Comparison of ENCODE assay signal across 29 cellular contexts in genomic region chr4:187017156-187017555, GRCh38.
"Had no signal": no experiment of that assay in that cellular context is flagged by ENCODE, and none has a peak within 500 bp of the region (broad histone marks: within the 10 kb centered on the region; RNA-seq: fewer than 3 reads in every experiment).

No MANE protein-coding gene starts in this region.

- H3K9me3 ChIP-seq: neutrophil, pancreas, right lobe of liver, tibial nerve had no signal

- H3K4me3 Mint-ChIP-seq: activated CD4-positive, alpha-beta memory T cell treated with anti-CD3 and anti-CD28 coated beads, Interleukin-2, amount 10 ng/mL, durations not matched to agents 7 days and 5 days; activated CD8-positive, alpha-beta memory T cell treated with anti-CD3 and anti-CD28 coated beads, Interleukin-2, amount 10 ng/mL, durations not matched to agents 7 days and 5 days; activated naive CD4-positive, alpha-beta T cell treated with anti-CD3 and anti-CD28 coated beads for 36 hours; activated T-helper 17 cell treated with anti-CD3 and anti-CD28 coated beads, Interleukin-2, amount 50 U/mL, for 72 hours; brain; memory B cell; naive thymus-derived CD4-positive, alpha-beta T cell; stimulated activated naive CD8-positive, alpha-beta T cell treated with anti-CD3 and anti-CD28 coated beads, Interleukin-15, Interleukin-2, amounts not matched to agents 100 ng/mL and 50 ng/mL, for 24 hours had no signal

- H3K27ac Mint-ChIP-seq: activated CD4-positive, alpha-beta memory T cell treated with anti-CD3 and anti-CD28 coated beads, Interleukin-2, amount 10 ng/mL, durations not matched to agents 7 days and 5 days; activated CD8-positive, alpha-beta memory T cell treated with anti-CD3 and anti-CD28 coated beads, Interleukin-2, amount 10 ng/mL, durations not matched to agents 7 days and 5 days; activated naive CD4-positive, alpha-beta T cell treated with anti-CD3 and anti-CD28 coated beads for 36 hours; activated T-helper 17 cell treated with anti-CD3 and anti-CD28 coated beads, Interleukin-2, amount 50 U/mL, for 72 hours; brain; memory B cell; naive thymus-derived CD4-positive, alpha-beta T cell; stimulated activated naive CD8-positive, alpha-beta T cell treated with anti-CD3 and anti-CD28 coated beads, Interleukin-15, Interleukin-2, amounts not matched to agents 100 ng/mL and 50 ng/mL, for 24 hours had no signal

- DNase-seq: activated CD4-positive, alpha-beta memory T cell treated with anti-CD3 and anti-CD28 coated beads, Interleukin-2, amount 10 ng/mL, durations not matched to agents 7 days and 5 days; activated CD4-positive, alpha-beta T cell treated with anti-CD3 and anti-CD28 coated beads for 48 hours; activated CD4-positive, CD25-positive, alpha-beta regulatory T cell; activated CD8-positive, alpha-beta memory T cell treated with anti-CD3 and anti-CD28 coated beads, Interleukin-2, amount 10 ng/mL, durations not matched to agents 7 days and 5 days; activated naive CD4-positive, alpha-beta T cell treated with anti-CD3 and anti-CD28 coated beads for 36 hours; activated T-cell treated with anti-CD3 and anti-CD28 coated beads, Interleukin-2, amount 50 U/mL, for 1 hour; central memory CD4-positive, alpha-beta T cell; dorsolateral prefrontal cortex; foreskin melanocyte; glutamatergic neuron; hippocampal formation; kidney glomerular epithelial cell; left ventricle myocardium superior; naive thymus-derived CD4-positive, alpha-beta T cell; pancreas; right lobe of liver; small intestine; stimulated activated CD4-positive, alpha-beta T cell treated with anti-CD3 and anti-CD28 coated beads, Interleukin-15, amount 100 ng/mL, for 24 hours; stimulated activated CD4-positive, alpha-beta T cell treated with anti-CD3 and anti-CD28 coated beads, Interleukin-2, amount 100 ng/mL, for 48 hours; T-helper 9 cell had no signal

- H3K27ac ChIP-seq: dorsolateral prefrontal cortex, epithelial cell of prostate, neutrophil, pancreas, right lobe of liver, tibial nerve had no signal

- H3K36me3 ChIP-seq: neutrophil, pancreas, right lobe of liver, tibial nerve had no signal

- H3K27me3 Mint-ChIP-seq: activated CD4-positive, alpha-beta memory T cell treated with anti-CD3 and anti-CD28 coated beads, Interleukin-2, amount 10 ng/mL, durations not matched to agents 7 days and 5 days; activated CD8-positive, alpha-beta memory T cell treated with anti-CD3 and anti-CD28 coated beads, Interleukin-2, amount 10 ng/mL, durations not matched to agents 7 days and 5 days; activated T-helper 17 cell treated with anti-CD3 and anti-CD28 coated beads, Interleukin-2, amount 50 U/mL, for 72 hours; brain; memory B cell; stimulated activated naive CD8-positive, alpha-beta T cell treated with anti-CD3 and anti-CD28 coated beads, Interleukin-15, Interleukin-2, amounts not matched to agents 100 ng/mL and 50 ng/mL, for 24 hours had no signal

- H3K4me1 Mint-ChIP-seq: activated CD4-positive, alpha-beta memory T cell treated with anti-CD3 and anti-CD28 coated beads, Interleukin-2, amount 10 ng/mL, durations not matched to agents 7 days and 5 days; activated CD8-positive, alpha-beta memory T cell treated with anti-CD3 and anti-CD28 coated beads, Interleukin-2, amount 10 ng/mL, durations not matched to agents 7 days and 5 days; activated T-helper 17 cell treated with anti-CD3 and anti-CD28 coated beads, Interleukin-2, amount 50 U/mL, for 72 hours; memory B cell; naive thymus-derived CD4-positive, alpha-beta T cell had no signal

- H3K4me3 ChIP-seq: dorsolateral prefrontal cortex, pancreas, right lobe of liver, tibial nerve had no signal

- H3K4me1 ChIP-seq: pancreas, right lobe of liver, tibial nerve had no signal

- FAIRE-seq: colon, pancreas, small intestine, urothelium cell line had no signal

- ATAC-seq: activated CD8-positive, alpha-beta memory T cell treated with anti-CD3 and anti-CD28 coated beads, Interleukin-2, amount 10 ng/mL, durations not matched to agents 7 days and 5 days; activated T-helper 17 cell treated with anti-CD3 and anti-CD28 coated beads, Interleukin-2, amount 50 U/mL, for 72 hours; left ventricle myocardium superior; naive thymus-derived CD4-positive, alpha-beta T cell; pancreas; right lobe of liver had no signal

- H3K27me3 ChIP-seq: dorsolateral prefrontal cortex, neutrophil, pancreas, right lobe of liver, tibial nerve had no signal

- H3K36me3 Mint-ChIP-seq: activated CD8-positive, alpha-beta memory T cell treated with anti-CD3 and anti-CD28 coated beads, Interleukin-2, amount 10 ng/mL, durations not matched to agents 7 days and 5 days; brain; memory B cell had no signal
